In genomic region chrX:23732704-23733103, GRCh38 we compare ENCODE assay signal across 1 cellular context.
TF ChIP-seq lines count a peak whose summit lies in the region.

No MANE protein-coding gene starts in this region.

TF ChIP-seq in GM12878, 131 proteins besides CTCF, POLR2A, EP300 and RAD21 (continued from another document and continues in another):
- TF ChIP-seq CUX1 (IDR thresholded peaks at IDR 0.05; ENCODE audit: insufficient replicate concordance, low read depth, low read length) (no peak), SMARCA5 (IDR thresholded peaks at IDR 0.05) (no peak), TBL1XR1 (IDR thresholded peaks at IDR 0.05; ENCODE audit: low read depth, low read length) (peak; percentile 62; the same call in 1 of the 2 replicates), IKZF1 (conservative IDR thresholded peaks at IDR 0.05) (peak; percentile 63), NR2C2 (IDR thresholded peaks at IDR 0.05; ENCODE audit: borderline replicate concordance, control insufficient read depth, insufficient read length, low read depth) (no peak), ZNF592 (IDR thresholded peaks at IDR 0.05) (peak; percentile 94; the same call in 1 of the 2 replicates), USF2 (IDR thresholded peaks at IDR 0.05; ENCODE audit: borderline replicate concordance, low read depth, low read length) (no peak), TAF1 (IDR thresholded peaks at IDR 0.05; ENCODE audit: borderline replicate concordance, low read depth, low read length) (no peak), BMI1 (IDR thresholded peaks at IDR 0.05; ENCODE audit: borderline replicate concordance) (0 out of 2 replicates have a peak, but pooled peaks have one; percentile 53), NKRF (conservative IDR thresholded peaks at IDR 0.05) (no peak), ETV6 (conservative IDR thresholded peaks at IDR 0.05 in 1 of 2, IDR thresholded peaks at IDR 0.05 in 1 of 2; ENCODE audit: borderline replicate concordance in 1 of 2, low read depth in 1 of 2) (peak in 1 of 2 experiments; percentile 77; a peak in 2 of 4 replicates), NRF1 (conservative IDR thresholded peaks at IDR 0.05; ENCODE audit: low read depth, low read length) (no peak), ATF2 (IDR thresholded peaks at IDR 0.05; ENCODE audit: low read length) (peak; percentile 93), HCFC1 (IDR thresholded peaks at IDR 0.05; ENCODE audit: low read length) (no peak), FOS (IDR thresholded peaks at IDR 0.05; ENCODE audit: borderline replicate concordance, extremely low read depth, insufficient read length) (no peak), TARDBP (IDR thresholded peaks at IDR 0.05; ENCODE audit: borderline replicate concordance) (no peak), NFXL1 (IDR thresholded peaks at IDR 0.05; ENCODE audit: borderline replicate concordance) (no peak), YBX1 (IDR thresholded peaks at IDR 0.05) (no peak), ZSCAN29 (IDR thresholded peaks at IDR 0.05) (no peak), HSF1 (IDR thresholded peaks at IDR 0.05; ENCODE audit: low read depth, low read length) (no peak), ZNF274 (IDR thresholded peaks at IDR 0.05; ENCODE audit: insufficient read depth, insufficient read length) (no peak), PKNOX1 (IDR thresholded peaks at IDR 0.05) (peak; percentile 79), NR2C1 (IDR thresholded peaks at IDR 0.05) (no peak), IRF3 (IDR thresholded peaks at IDR 0.05) (no peak), REST (IDR thresholded peaks at IDR 0.05; ENCODE audit: low read depth, low read length) (no peak), E2F8 (IDR thresholded peaks at IDR 0.05; ENCODE audit: low read depth, partially characterized antibody) (peak; percentile 69), KLF5 (IDR thresholded peaks at IDR 0.05; ENCODE audit: partially characterized antibody) (peak; percentile 79)
